21 cellular contexts compared by ENCODE assay signal in the genomic region with DNA sequence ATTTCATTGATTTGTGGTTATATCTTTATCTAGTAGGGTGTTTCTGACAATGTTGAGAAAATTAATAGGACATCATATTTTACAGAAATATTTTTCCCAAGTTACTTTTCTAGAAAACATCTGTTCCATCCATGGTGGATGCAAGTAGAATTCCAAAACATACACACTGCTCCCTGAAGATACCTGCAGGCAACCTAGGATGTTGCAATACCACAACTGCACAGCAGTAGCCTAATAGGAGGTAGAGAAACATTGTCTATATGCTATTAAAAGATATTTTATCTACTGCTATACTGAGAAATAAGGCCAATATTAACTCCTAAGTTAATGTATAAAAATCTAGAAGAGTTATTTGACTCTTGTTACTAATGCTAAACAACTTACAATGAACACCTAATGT.
"Had no signal": no experiment of that assay in that cellular context is flagged by ENCODE, and none has a peak within 500 bp of the region (broad histone marks: within the 10 kb centered on the region; RNA-seq: fewer than 3 reads in every experiment).

No MANE protein-coding gene starts in this region.

- H3K9me3 Mint-ChIP-seq: dendritic cell treated with granulocyte-macrophage colony-stimulating factor and Interleukin-4, amounts not matched to agents 40 ng/mL and 50 ng/mL, for 4 days; effector memory CD8-positive, alpha-beta T cell; stimulated activated memory B cell treated with anti-CD40 and anti-IgM and Interleukin-4, amounts not matched to agents 10 μg/mL and 1 μg/mL and 100 μg/mL, for 72 hours; stimulated activated naive CD8-positive, alpha-beta T cell treated with anti-CD3 and anti-CD28 coated beads, Interleukin-15, Interleukin-2, amounts not matched to agents 100 ng/mL and 50 ng/mL, for 24 hours had no signal

- H3K27me3 Mint-ChIP-seq: dendritic cell treated with granulocyte-macrophage colony-stimulating factor and Interleukin-4, amounts not matched to agents 40 ng/mL and 50 ng/mL, for 4 days; effector memory CD8-positive, alpha-beta T cell; naive thymus-derived CD4-positive, alpha-beta T cell; stimulated activated memory B cell treated with anti-CD40 and anti-IgM and Interleukin-4, amounts not matched to agents 10 μg/mL and 1 μg/mL and 100 μg/mL, for 72 hours; stimulated activated naive CD8-positive, alpha-beta T cell treated with anti-CD3 and anti-CD28 coated beads, Interleukin-15, Interleukin-2, amounts not matched to agents 100 ng/mL and 50 ng/mL, for 24 hours had no signal

- H3K27ac ChIP-seq: foreskin keratinocyte, parathyroid adenoma, prostate gland, spleen, thoracic aorta, transverse colon had no signal

- H3K4me1 ChIP-seq: foreskin keratinocyte, parathyroid adenoma, prostate gland had no signal

- H3K27me3 ChIP-seq: foreskin keratinocyte, right lobe of liver, spleen, transverse colon had no signal

- H3K27ac Mint-ChIP-seq: dendritic cell treated with granulocyte-macrophage colony-stimulating factor and Interleukin-4, amounts not matched to agents 40 ng/mL and 50 ng/mL, for 4 days; effector memory CD8-positive, alpha-beta T cell; nephron progenitor cell; stimulated activated memory B cell treated with anti-CD40 and anti-IgM and Interleukin-4, amounts not matched to agents 10 μg/mL and 1 μg/mL and 100 μg/mL, for 72 hours; stimulated activated naive CD8-positive, alpha-beta T cell treated with anti-CD3 and anti-CD28 coated beads, Interleukin-15, Interleukin-2, amounts not matched to agents 100 ng/mL and 50 ng/mL, for 24 hours had no signal

- H3K9me3 ChIP-seq: prostate gland, right lobe of liver, spleen, thoracic aorta, transverse colon had no signal

- H2AFZ ChIP-seq: parathyroid adenoma had no signal

- H3K36me3 ChIP-seq: prostate gland, right lobe of liver, transverse colon had no signal

- ATAC-seq: effector memory CD8-positive, alpha-beta T cell; foreskin keratinocyte; left colon; naive thymus-derived CD4-positive, alpha-beta T cell; stimulated activated memory B cell treated with anti-CD40 and anti-IgM and Interleukin-4, amounts not matched to agents 10 μg/mL and 1 μg/mL and 100 μg/mL, for 72 hours had no signal

- H3K9ac ChIP-seq: parathyroid adenoma had no signal

- H3K4me3 Mint-ChIP-seq: dendritic cell treated with granulocyte-macrophage colony-stimulating factor and Interleukin-4, amounts not matched to agents 40 ng/mL and 50 ng/mL, for 4 days; effector memory CD8-positive, alpha-beta T cell; naive thymus-derived CD4-positive, alpha-beta T cell; nephron progenitor cell; stimulated activated memory B cell treated with anti-CD40 and anti-IgM and Interleukin-4, amounts not matched to agents 10 μg/mL and 1 μg/mL and 100 μg/mL, for 72 hours; stimulated activated naive CD8-positive, alpha-beta T cell treated with anti-CD3 and anti-CD28 coated beads, Interleukin-15, Interleukin-2, amounts not matched to agents 100 ng/mL and 50 ng/mL, for 24 hours had no signal

- H3K4me3 ChIP-seq: prostate gland, right lobe of liver, spleen, thoracic aorta, transverse colon had no signal

- DNase-seq: effector memory CD8-positive, alpha-beta T cell; erythroblast; foreskin keratinocyte; head of caudate nucleus; hippocampal formation; left colon; mesendoderm; naive thymus-derived CD4-positive, alpha-beta T cell; nephron progenitor cell; right lobe of liver; spleen; stimulated activated CD4-positive, alpha-beta T cell treated with anti-CD3 and anti-CD28 coated beads, Interleukin-15, amount 100 ng/mL, for 24 hours; stimulated activated CD4-positive, alpha-beta T cell treated with anti-CD3 and anti-CD28 coated beads, Interleukin-1b, Interleukin-23, amount 100 ng/mL, for 48 hours; stimulated activated CD4-positive, alpha-beta T cell treated with anti-CD3 and anti-CD28 coated beads, Interleukin-4, amount 100 ng/mL, for 24 hours; transverse colon had no signal
